ENCODE assay signal across 26 cellular contexts in genomic region chr3:78967061-78967460, GRCh38.
DNase-seq lines count a peak whose midpoint lies in the region; ATAC-seq and TF ChIP-seq lines count a peak whose summit lies in the region.
"Had no signal": no experiment of that assay in that cellular context is flagged by ENCODE, and none has a peak within 500 bp of the region (broad histone marks: within the 10 kb centered on the region; RNA-seq: fewer than 3 reads in every experiment).

No MANE protein-coding gene starts in this region.

- intact Hi-C loops in IMR-90 (cut with micrococcal nuclease) (no loop called here), aorta (cut with DNase I) (no loop called here)

- peaks cover 23% of the 10 kb centered on the region for H3K4me1 Mint-ChIP-seq in glutamatergic neuron (ENCODE audit: low read depth, unreplicated experiment)
- H3K4me1 Mint-ChIP-seq: CD14-positive monocyte; CD8-positive, alpha-beta memory T cell had no signal

- H2AK5ac ChIP-seq in IMR-90 (ENCODE audit: low read depth, low read length), result no peak overlapping the region

- no peak overlapping the region for H3K4me2 ChIP-seq in SK-N-SH
- H3K4me2 ChIP-seq in IMR-90 (ENCODE audit: low read depth, low read length), result no peak overlapping the region
- H3K4me2 ChIP-seq: GM23338 had no signal

- no peak overlapping the region for H3K56ac ChIP-seq in IMR-90 (ENCODE audit: extremely low read depth, insufficient read depth, low read length)

- H3K23ac ChIP-seq in IMR-90 (ENCODE audit: low read depth, low read length), result no peak overlapping the region

- peaks cover 7 to 11% of the 10 kb centered on the region in 2 experiments; a peak in 2 of 4 replicates for H3K79me1 ChIP-seq in IMR-90 (ENCODE audit: low read depth in 1 of 2, low read length in 2 of 2)

- H3K4me3 Mint-ChIP-seq in glutamatergic neuron (ENCODE audit: unreplicated experiment), result peak overlapping the region; percentile 42
- H3K4me3 Mint-ChIP-seq: CD14-positive monocyte; CD8-positive, alpha-beta memory T cell; GM23338; H9; T-helper 1 cell treated with Interleukin-12 subunit alpha and Interleukin-12 subunit beta and Interleukin-4 antibody, amounts not matched to agents 30 μg/mL and 1 μg/mL, for 36 hours had no signal

- no peak for TF ChIP-seq EP300 in SK-N-SH (IDR thresholded peaks at IDR 0.05; ENCODE audit: borderline replicate concordance in 1 of 2, low read depth in 1 of 2, low read length in 1 of 2)

- 31% methylated on average over 1 of the region's 1 CpG for WGBS in SK-N-SH (ENCODE audit: low lambda C conversion rate)
- WGBS in IMR-90 (ENCODE audit: extremely low coverage in 2 of 2, insufficient read length in 1 of 2), 2 experiments, result no CpG with 5 or more reads among the region's 1 CpG
- 64 to 67% methylated on average over 1 of the region's 1 CpG for WGBS in aorta, 2 donors

- H3K9me2 ChIP-seq in SK-N-SH, result no peaks in the 10 kb centered on the region

- H3K4me1 ChIP-seq in SK-N-SH (ENCODE audit: control insufficient read depth in 1 of 2, insufficient read depth in 2 of 2, low read depth in 1 of 2, low read length in 1 of 2) (peaks cover 5 to 10% of the 10 kb centered on the region in 2 experiments; a peak in 3 of 4 replicates), IMR-90 (ENCODE audit: control insufficient read depth, insufficient read depth, low read length) (no peaks in the 10 kb centered on the region), aorta (ENCODE audit: control insufficient read depth in 1 of 2, insufficient read depth in 2 of 2, low read length in 2 of 2) (no peaks in the 10 kb centered on the region)

- H4K20me1 ChIP-seq in SK-N-SH (ENCODE audit: insufficient read depth) (no peaks in the 10 kb centered on the region), IMR-90 (ENCODE audit: insufficient read depth, low read length) (no peaks in the 10 kb centered on the region)

- DNase-seq in SK-N-SH (no peak), IMR-90 (peak; percentile 12), RKO (ENCODE audit: low spot score) (peak; percentile 37), glutamatergic neuron (no peak), amygdala (lab: John Stamatoyannopoulos, UW) (no peak), NCI-H345 treated with DMSO at 0.1 percent for 48 hours (lab: John Stamatoyannopoulos, UW; ENCODE audit: unreplicated experiment) (no peak), aorta (no peak)
- DNase-seq: 8988T; ACHN; BE2C; CD8-positive, alpha-beta memory T cell; DMS 273 treated with DMSO at 0.1 percent for 48 hours; DMS79 treated with DMSO at 0.1 percent for 48 hours; H9; KBM-7; MG63; NCI-H1694; NCI-H2029 treated with DMSO at 0.1 percent for 48 hours; NCI-H526 treated with DMSO at 0.1 percent for 48 hours; SHP77 treated with DMSO at 0.1 percent for 48 hours; SW 1271 had no signal

- no peak overlapping the region for H2BK5ac ChIP-seq in IMR-90 (ENCODE audit: low read depth, low read length, poor library complexity, severe bottlenecking)

- no TSS peak for BruUV-seq in IMR-90 (replicated peaks; lab: Mats Ljungman, UMichigan)

- peaks cover 13% of the 10 kb centered on the region for H3F3A ChIP-seq in SK-N-SH (replicated peaks; ENCODE audit: insufficient read depth)

- TF ChIP-seq POLR2A in IMR-90 (IDR thresholded peaks at IDR 0.05; ENCODE audit: low read depth, low read length), result no peak

- CTCF ChIA-PET in SK-N-SH (lab: Yijun Ruan, JAX) (no interaction called here), IMR-90 (lab: Yijun Ruan, JAX) (no interaction called here)

- H3K4me3 ChIP-seq in SK-N-SH (ENCODE audit: low read depth in 2 of 2, low read length in 1 of 2) (no peak overlapping the region), IMR-90 (ENCODE audit: insufficient read depth, low read depth, low read length) (no peak overlapping the region), aorta (ENCODE audit: low read length in 2 of 2) (no peak overlapping the region)
- H3K4me3 ChIP-seq: GM23338, MG63 had no signal

- dilution Hi-C loops in IMR-90 (cut with HindIII; ENCODE audit: low sequenced_read_pairs, unreplicated experiment), result no loop called here

- TF ChIP-seq RAD21 in SK-N-SH (IDR thresholded peaks at IDR 0.05; ENCODE audit: low read length) (no peak), IMR-90 (IDR thresholded peaks at IDR 0.05; ENCODE audit: low read length) (no peak)

- H2AFZ ChIP-seq in SK-N-SH (ENCODE audit: low read depth) (no peak overlapping the region), IMR-90 (replicated peaks; ENCODE audit: low read length, poor library complexity) (no peak overlapping the region)
- H2AFZ ChIP-seq: GM23338 had no signal

- POLR2A ChIA-PET in SK-N-SH (lab: Yijun Ruan, JAX) (no interaction called here), IMR-90 (lab: Charles Lee; ENCODE audit: unreplicated experiment) (no interaction called here)

- no peak overlapping the region for H2AK9ac ChIP-seq in IMR-90 (replicated peaks; ENCODE audit: low read depth, low read length, poor library complexity)

- H3K36me3 ChIP-seq in SK-N-SH (replicated peaks in 1 of 2; ENCODE audit: control insufficient read depth in 1 of 2, insufficient read depth in 2 of 2, low read length in 1 of 2), result no peaks in the 10 kb centered on the region
- no peaks in the 10 kb centered on the region for H3K36me3 ChIP-seq in IMR-90 (ENCODE audit: control insufficient read depth, insufficient read depth, low read length)
- H3K36me3 ChIP-seq in aorta (ENCODE audit: control insufficient read depth in 1 of 2, insufficient read depth in 2 of 2, low read length in 1 of 2), result no peaks in the 10 kb centered on the region
- H3K36me3 ChIP-seq: BE2C, MG63 had no signal

- no peak overlapping the region for H4K8ac ChIP-seq in IMR-90 (ENCODE audit: low read depth in 2 of 2, low read length in 2 of 2)

- H2BK20ac ChIP-seq in IMR-90 (ENCODE audit: low read depth, low read length), result no peak overlapping the region

- ATAC-seq in SK-N-SH treated with all-trans-retinoic acid at 6 μM for 48 hours, result no peak
- ATAC-seq in IMR-90 (ENCODE audit: low read depth), result no peak
- no peak for ATAC-seq in aorta (ENCODE audit: low FRiP score)
- ATAC-seq: GM23338, Panc1 had no signal

- H3K9ac ChIP-seq in SK-N-SH (no peak overlapping the region), IMR-90 (ENCODE audit: low read depth, low read length) (no peak overlapping the region)

- H3K9me3 ChIP-seq in SK-N-SH (no peaks in the 10 kb centered on the region), IMR-90 (ENCODE audit: control insufficient read depth, insufficient read depth, low read length) (peaks cover 2% of the 10 kb centered on the region), aorta (ENCODE audit: control insufficient read depth, low read length) (no peaks in the 10 kb centered on the region)
- H3K9me3 ChIP-seq: BE2C, MG63 had no signal

- peaks cover 7% of the 10 kb centered on the region for H3K9me3 Mint-ChIP-seq in glutamatergic neuron (ENCODE audit: unreplicated experiment)

- no peak for TF ChIP-seq CTCF in SK-N-SH (IDR thresholded peaks at IDR 0.05)
- TF ChIP-seq CTCF in IMR-90 (conservative IDR thresholded peaks at IDR 0.05; ENCODE audit: low read depth, low read length), result no peak
- no peak for TF ChIP-seq CTCF in glutamatergic neuron (IDR thresholded peaks at IDR 0.05; ENCODE audit: partially characterized antibody, unreplicated experiment)

- no peak overlapping the region for H3K18ac ChIP-seq in IMR-90 (ENCODE audit: low read depth, low read length)

- H3K27me3 ChIP-seq in SK-N-SH (ENCODE audit: insufficient read depth) (no peaks in the 10 kb centered on the region), IMR-90 (ENCODE audit: control insufficient read depth, insufficient read depth, low read length) (no peaks in the 10 kb centered on the region), aorta (ENCODE audit: control insufficient read depth in 1 of 2, insufficient read depth in 2 of 2, low read length in 1 of 2) (no peaks in the 10 kb centered on the region)
- H3K27me3 ChIP-seq: BE2C, MG63 had no signal

- no peak overlapping the region for H2BK15ac ChIP-seq in IMR-90 (ENCODE audit: low read depth, low read length)

- H4K5ac ChIP-seq in IMR-90 (ENCODE audit: low read depth, low read length), result no peak overlapping the region

- H2BK120ac ChIP-seq in IMR-90 (ENCODE audit: low read depth, low read length), result no peak overlapping the region

- in situ Hi-C loops in IMR-90 (cut with MboI; ENCODE audit: low sequenced_read_pairs), result no loop called here

- peaks cover 31% of the 10 kb centered on the region for H3K79me2 ChIP-seq in SK-N-SH (ENCODE audit: insufficient read depth)

- H3K27me3 Mint-ChIP-seq in glutamatergic neuron (ENCODE audit: unreplicated experiment), result peaks cover 4% of the 10 kb centered on the region
- H3K27me3 Mint-ChIP-seq: CD8-positive, alpha-beta memory T cell had no signal

- H3K36me3 Mint-ChIP-seq in glutamatergic neuron (ENCODE audit: unreplicated experiment), result no peaks in the 10 kb centered on the region
- H3K36me3 Mint-ChIP-seq: CD14-positive monocyte; CD8-positive, alpha-beta memory T cell had no signal

- H3K4ac ChIP-seq in IMR-90 (ENCODE audit: low read depth, low read length), result no peak overlapping the region

- H3K9me1 ChIP-seq in IMR-90 (ENCODE audit: insufficient read depth, low read length), result no peaks in the 10 kb centered on the region

- peak overlapping the region; percentile 77 for H3K27ac Mint-ChIP-seq in glutamatergic neuron (ENCODE audit: unreplicated experiment)
- H3K27ac Mint-ChIP-seq: CD14-positive monocyte; CD8-positive, alpha-beta memory T cell; GM23338; T-helper 1 cell treated with Interleukin-12 subunit alpha and Interleukin-12 subunit beta and Interleukin-4 antibody, amounts not matched to agents 30 μg/mL and 1 μg/mL, for 36 hours had no signal

- H3K27ac ChIP-seq in SK-N-SH (ENCODE audit: low read depth in 2 of 2, low read length in 1 of 2) (no peak overlapping the region), IMR-90 (ENCODE audit: insufficient read depth, low read length) (no peak overlapping the region), aorta (ENCODE audit: low read depth in 1 of 2, low read length in 2 of 2) (no peak overlapping the region)

- H3K14ac ChIP-seq in IMR-90 (replicated peaks; ENCODE audit: low read depth, low read length), result no peak overlapping the region

- H4K91ac ChIP-seq in IMR-90 (ENCODE audit: insufficient read depth, low read depth, low read length), result no peak overlapping the region

TF ChIP-seq in SK-N-SH, 30 proteins besides CTCF, POLR2A, EP300 and RAD21 (continues in another document):
- TF ChIP-seq NFIC (IDR thresholded peaks at IDR 0.05; ENCODE audit: borderline replicate concordance), result no peak

TF ChIP-seq in SK-N-SH treated with all-trans-retinoic acid at 6 μM for 48 hours, 23 proteins besides CTCF, POLR2A, EP300 and RAD21 (continues in another document):
- TF ChIP-seq BACH2 (CRISPR knock-in tag; IDR thresholded peaks at IDR 0.05; ENCODE audit: borderline replicate concordance) (no peak), ZNF8 (CRISPR knock-in tag; IDR thresholded peaks at IDR 0.05) (no peak), ARNTL (CRISPR knock-in tag; IDR thresholded peaks at IDR 0.05; ENCODE audit: borderline replicate concordance, low read depth) (no peak), PPARA (CRISPR knock-in tag; IDR thresholded peaks at IDR 0.05; ENCODE audit: borderline replicate concordance) (no peak)

TF ChIP-seq in IMR-90, 13 proteins besides CTCF, POLR2A, EP300 and RAD21 (continues in another document):
- TF ChIP-seq MXI1 (IDR thresholded peaks at IDR 0.05; ENCODE audit: borderline replicate concordance, low read depth, low read length), result no peak

Comparison
In these comparisons a context has a peak if more than half of its experiments do, and no peak if none do; other contexts are left out.
1. DNase-seq: peak in IMR-90 (single experiment) and RKO (single experiment); none in SK-N-SH (single experiment), glutamatergic neuron (single experiment), amygdala (0 of 56), NCI-H345 treated with DMSO at 0.1 percent for 48 hours (single experiment) and aorta (0 of 2).